ENCODE assay signal across 16 cellular contexts in the genomic region with DNA sequence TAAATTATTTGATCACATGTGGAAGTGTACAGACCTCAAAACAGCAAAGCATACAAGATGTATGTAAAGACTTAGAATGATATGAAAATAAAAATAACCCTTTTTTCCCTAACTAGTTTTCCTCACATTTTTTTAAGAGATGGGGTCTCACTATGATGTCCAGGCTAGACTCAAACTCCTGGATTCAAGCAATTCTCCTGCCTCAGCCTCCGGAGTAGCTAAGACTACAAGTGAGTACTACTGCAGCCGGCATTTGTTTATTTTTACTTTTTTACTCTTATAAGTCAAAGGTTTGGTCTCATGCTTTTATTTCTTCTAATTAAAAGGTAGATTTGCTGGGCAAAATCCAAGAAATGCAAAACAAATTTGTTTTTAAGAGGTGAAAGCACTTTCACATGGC.
"Had no signal": no experiment of that assay in that cellular context is flagged by ENCODE, and none has a peak within 500 bp of the region (broad histone marks: within the 10 kb centered on the region; RNA-seq: fewer than 3 reads in every experiment).

No MANE protein-coding gene starts in this region.

- H3K27ac ChIP-seq: colonic mucosa, foreskin keratinocyte, tibial artery, vagina had no signal

- H3K9me3 ChIP-seq: colonic mucosa, mucosa of descending colon, right atrium auricular region, tibial artery, upper lobe of left lung, vagina had no signal

- H3K4me3 ChIP-seq: colonic mucosa, mucosa of descending colon, right atrium auricular region, tibial artery, upper lobe of left lung, vagina had no signal

- DNase-seq: colonic mucosa; dermis blood vessel endothelial cell; erythroblast; hippocampal formation; mucosa of descending colon; naive thymus-derived CD8-positive, alpha-beta T cell; posterior cingulate gyrus; stimulated activated CD4-positive, alpha-beta T cell treated with anti-CD3 and anti-CD28 coated beads, Interleukin-4, amount 100 ng/mL, for 1 hour; stimulated activated CD8-positive, alpha-beta memory T cell treated with anti-CD3 and anti-CD28 coated beads, Interleukin-4, amount 100 ng/mL, for 48 hours; stimulated activated naive CD8-positive, alpha-beta T cell treated with anti-CD3 and anti-CD28 coated beads, Interleukin-15, Interleukin-2, amounts not matched to agents 100 U/mL and 50 U/mL, for 24 hours; tibial artery; upper lobe of left lung had no signal

- ATAC-seq: mucosa of descending colon; naive thymus-derived CD8-positive, alpha-beta T cell; stimulated activated effector memory CD8-positive, alpha-beta T cell treated with anti-CD3 and anti-CD28 coated beads, Interleukin-12 subunit alpha, Interleukin-12 subunit beta, amount 100 ng/mL, for 72 hours; stimulated activated naive CD8-positive, alpha-beta T cell treated with anti-CD3 and anti-CD28 coated beads, Interleukin-15, Interleukin-2, amounts not matched to agents 100 U/mL and 50 U/mL, for 24 hours had no signal

- H3K27me3 ChIP-seq: colonic mucosa, foreskin keratinocyte, right atrium auricular region, tibial artery, upper lobe of left lung, vagina had no signal

- H3K36me3 ChIP-seq: colonic mucosa, right atrium auricular region, tibial artery, upper lobe of left lung, vagina had no signal
